In genomic region chr3:51353131-51353530, GRCh38 we compare ENCODE assay signal across 30 cellular contexts.
"Had no signal": no experiment of that assay in that cellular context is flagged by ENCODE, and none has a peak within 500 bp of the region (broad histone marks: within the 10 kb centered on the region; RNA-seq: fewer than 3 reads in every experiment).

No MANE protein-coding gene starts in this region.

- H3K4me1 Mint-ChIP-seq: activated CD4-positive, alpha-beta memory T cell treated with anti-CD3 and anti-CD28 coated beads, Interleukin-2, amount 10 ng/mL, durations not matched to agents 7 days and 5 days; activated CD4-positive, alpha-beta T cell treated with anti-CD3 and anti-CD28 coated beads, Interleukin-2, amount 10 ng/mL, durations not matched to agents 7 days and 5 days; central memory CD8-positive, alpha-beta T cell; nephron had no signal

- H3K27ac Mint-ChIP-seq: activated CD4-positive, alpha-beta memory T cell treated with anti-CD3 and anti-CD28 coated beads, Interleukin-2, amount 10 ng/mL, durations not matched to agents 7 days and 5 days; activated CD4-positive, alpha-beta T cell treated with anti-CD3 and anti-CD28 coated beads, Interleukin-2, amount 10 ng/mL, durations not matched to agents 7 days and 5 days; activated naive CD8-positive, alpha-beta T cell; activated T-helper 2 cell treated with anti-CD3 and anti-CD28 coated beads, Interferon-gamma antibody, Interleukin-2, Interleukin-4, amounts not matched to agents 10 μg/mL and 5 μg/mL and 100 μg/mL, durations not matched to agents 14 hours and 24 hours and 36 hours; nephron; progenitor cell of endocrine pancreas had no signal

- H3K27ac ChIP-seq: brain microvascular endothelial cell, esophagus muscularis mucosa, gastrocnemius medialis, left ventricle myocardium inferior, neutrophil, right lobe of liver, skin epidermis, testis, transverse colon, VCaP had no signal

- H3K4me1 ChIP-seq: esophagus muscularis mucosa, gastrocnemius medialis, left ventricle myocardium inferior, right lobe of liver, testis, transverse colon had no signal

- H3K4me3 Mint-ChIP-seq: activated CD4-positive, alpha-beta memory T cell treated with anti-CD3 and anti-CD28 coated beads, Interleukin-2, amount 10 ng/mL, durations not matched to agents 7 days and 5 days; activated CD4-positive, alpha-beta T cell treated with anti-CD3 and anti-CD28 coated beads, Interleukin-2, amount 10 ng/mL, durations not matched to agents 7 days and 5 days; activated naive CD8-positive, alpha-beta T cell; central memory CD8-positive, alpha-beta T cell; nephron had no signal

- ATAC-seq: gastrocnemius medialis; right lobe of liver; stimulated activated naive CD8-positive, alpha-beta T cell treated with anti-CD3 and anti-CD28 coated beads, Interleukin-15, Interleukin-2, amounts not matched to agents 100 U/mL and 50 U/mL, for 24 hours had no signal

- H3K27me3 Mint-ChIP-seq: activated CD4-positive, alpha-beta memory T cell treated with anti-CD3 and anti-CD28 coated beads, Interleukin-2, amount 10 ng/mL, durations not matched to agents 7 days and 5 days; activated CD4-positive, alpha-beta T cell treated with anti-CD3 and anti-CD28 coated beads, Interleukin-2, amount 10 ng/mL, durations not matched to agents 7 days and 5 days; activated naive CD8-positive, alpha-beta T cell; central memory CD8-positive, alpha-beta T cell; progenitor cell of endocrine pancreas had no signal

- H3K9me3 Mint-ChIP-seq: activated CD4-positive, alpha-beta memory T cell treated with anti-CD3 and anti-CD28 coated beads, Interleukin-2, amount 10 ng/mL, durations not matched to agents 7 days and 5 days; activated T-helper 2 cell treated with anti-CD3 and anti-CD28 coated beads, Interferon-gamma antibody, Interleukin-2, Interleukin-4, amounts not matched to agents 10 μg/mL and 5 μg/mL and 100 μg/mL, durations not matched to agents 14 hours and 24 hours and 36 hours; central memory CD8-positive, alpha-beta T cell; nephron had no signal

- DNase-seq: activated CD4-positive, alpha-beta memory T cell treated with anti-CD3 and anti-CD28 coated beads, Interleukin-2, amount 10 ng/mL, durations not matched to agents 7 days and 5 days; activated CD4-positive, alpha-beta T cell treated with anti-CD3 and anti-CD28 coated beads, Interleukin-2, amount 10 ng/mL, durations not matched to agents 7 days and 5 days; activated CD4-positive, CD25-positive, alpha-beta regulatory T cell treated with anti-CD3 and anti-CD28 coated beads, Interleukin-2, amount 50 U/mL, for 72 hours; activated naive CD4-positive, alpha-beta T cell treated with Interleukin-2 at 50 U/mL for 16 hours; activated T-cell treated with anti-CD3 and anti-CD28 coated beads, Interleukin-2, amount 50 U/mL, for 48 hours; amniotic stem cell; brain microvascular endothelial cell; dermis blood vessel endothelial cell; effector CD4-positive, alpha-beta T cell; gastrocnemius medialis; glutamatergic neuron; islet precursor cell; left ventricle myocardium inferior; right lobe of liver; stimulated activated CD4-positive, alpha-beta T cell treated with anti-CD3 and anti-CD28 coated beads, Interleukin-12 subunit alpha, Interleukin-12 subunit beta, amount 100 ng/mL, for 4 hours; stimulated activated CD4-positive, alpha-beta T cell treated with anti-CD3 and anti-CD28 coated beads, Interleukin-4, amount 100 ng/mL, for 1 hour; stimulated activated naive CD8-positive, alpha-beta T cell treated with anti-CD3 and anti-CD28 coated beads, Interleukin-15, Interleukin-2, amounts not matched to agents 100 U/mL and 50 U/mL, for 24 hours; T-helper 9 cell; testis; transverse colon had no signal

- H3K9me3 ChIP-seq: esophagus muscularis mucosa, gastrocnemius medialis, left ventricle myocardium inferior, neutrophil, right lobe of liver, testis, transverse colon had no signal

- H3K36me3 ChIP-seq: brain microvascular endothelial cell, gastrocnemius medialis, neutrophil, right lobe of liver, transverse colon had no signal

- H3K27me3 ChIP-seq: brain microvascular endothelial cell, esophagus muscularis mucosa, gastrocnemius medialis, neutrophil, right lobe of liver, testis, transverse colon had no signal

- H3K4me3 ChIP-seq: esophagus muscularis mucosa, gastrocnemius medialis, left ventricle myocardium inferior, lung, right lobe of liver, skin epidermis, testis, transverse colon had no signal
